ENCODE assay signal across 19 cellular contexts in genomic region chr13:33144358-33144784, GRCh38.
DNase-seq lines count a peak whose midpoint lies in the region; ATAC-seq, FAIRE-seq and TF ChIP-seq lines count a peak whose summit lies in the region.
"Had no signal": no experiment of that assay in that cellular context is flagged by ENCODE, and none has a peak within 500 bp of the region (broad histone marks: within the 10 kb centered on the region; RNA-seq: fewer than 3 reads in every experiment).

No MANE protein-coding gene starts in this region.

- H2AFZ ChIP-seq in GM12878 (ENCODE audit: control insufficient read depth, low read depth, low read length): no peak overlapping the region; the same call in 1 of the 2 replicates
- H2AFZ ChIP-seq: GM23248 had no signal

- ATAC-seq in HG03521 (IDR thresholded peaks at IDR 0.05; ENCODE audit: unreplicated experiment) (peak; percentile 45), GM12878 (peak; percentile 84), GM19324 (IDR thresholded peaks at IDR 0.05; ENCODE audit: low FRiP score, unreplicated experiment) (no peak), HG02885 (IDR thresholded peaks at IDR 0.05; ENCODE audit: poor library complexity, unreplicated experiment) (no peak)

- H3K4me2 ChIP-seq in GM12878 (ENCODE audit: control insufficient read depth, insufficient read depth): 0 out of 2 replicates have a peak overlapping the region, but pooled peaks have one; percentile 34

- 96% methylated on average over 7 of the region's 7 CpGs for WGBS in GM12878 (ENCODE audit: insufficient coverage, insufficient replicate concordance, low lambda C conversion rate, missing lambda C conversion rate)

- peaks cover 18% of the 10 kb centered on the region for H3K9me3 ChIP-seq in GM12878 (replicated peaks; ENCODE audit: control insufficient read depth, insufficient read depth, low read length)

- BruUV-seq in GM12878 (replicated peaks; lab: Mats Ljungman, UMichigan): no TSS peak

- TF ChIP-seq EP300 in GM12878 (IDR thresholded peaks at IDR 0.05; ENCODE audit: borderline replicate concordance in 1 of 2, control insufficient read depth in 1 of 2, low read depth in 2 of 2, low read length in 2 of 2): peak; percentile 70 to 75; a peak in 2 of 4 replicates

- H3K79me2 ChIP-seq in GM12878 (ENCODE audit: control insufficient read depth, insufficient read depth, low read length): peaks cover 10% of the 10 kb centered on the region

- H3K4me1 ChIP-seq in GM12878 (ENCODE audit: control insufficient read depth, insufficient read depth, low read length): peaks cover 39% of the 10 kb centered on the region

- CTCF ChIA-PET in GM12878 (lab: Yijun Ruan, JAX): interaction anchor here (1.0 to 3.3 kb wide), 8 partner anchors 35 to 75 kb away, joined by 3 to 52 read pairs (median 6); no protein-coding TSS in a partner anchor

- peak; percentile 31 for FAIRE-seq in GM18507 (lab: Jason Lieb, UNC)
- peak; percentile 35 for FAIRE-seq in GM12878 (lab: Jason Lieb, UNC)
- FAIRE-seq: G401.6, RCC 7860 had no signal

- in situ Hi-C loops in GM12878 (cut with MboI): no loop called here

- TF ChIP-seq POLR2A in GM12878 (IDR thresholded peaks at IDR 0.05; ENCODE audit: low read depth, low read length): no peak

- POLR2A ChIA-PET in GM12878 (lab: Charles Lee): interaction anchor here (0.7 to 12.2 kb wide), 4 partner anchors 34 to 99 kb away, joined by 3 to 343 read pairs (median 48); no protein-coding TSS in a partner anchor

- H3K36me3 ChIP-seq in GM06990 (ENCODE audit: control insufficient read depth, insufficient read depth, low read length) (peaks cover 2% of the 10 kb centered on the region), GM12878 (ENCODE audit: control insufficient read depth in 2 of 2, insufficient read depth in 2 of 2, low read length in 1 of 2) (peaks cover 5% of the 10 kb centered on the region in 2 experiments; a peak in 3 of 4 replicates)

- no peak for TF ChIP-seq RAD21 in GM12878 (IDR thresholded peaks at IDR 0.05; ENCODE audit: insufficient read depth, low read depth, low read length)

- H3K4me3 ChIP-seq in GM06990 (replicated peaks; ENCODE audit: low read depth, low read length) (no peak overlapping the region), GM12878 (no peak overlapping the region)
- H3K4me3 ChIP-seq: GM23248, SJCRH30 had no signal

- DNase-seq in GM06990 (ENCODE audit: extremely low read depth, insufficient read length) (peak; percentile 48), GM18507 (ENCODE audit: extremely low spot score, insufficient read length, low read depth) (no peak), GM12878 (ENCODE audit: low read depth, low spot score) (peak; percentile 90), retina (no peak), C1 segment of cervical spinal cord (lab: John Stamatoyannopoulos, UW) (no peak)
- DNase-seq: GM23248, H9, Kasumi-1, NCI-H1417 treated with DMSO at 0.1 percent for 48 hours, NCI-H187, NCI-H446, NCI-H526, OCI-M1, SJCRH30 had no signal

- TF ChIP-seq CTCF in GM06990 (IDR thresholded peaks at IDR 0.05; ENCODE audit: insufficient read depth, low read length, poor library complexity, severe bottlenecking) (no peak), GM12878 (IDR thresholded peaks at IDR 0.05 in 2 of 3, conservative IDR thresholded peaks at IDR 0.05 in 1 of 3; ENCODE audit: control insufficient read depth in 2 of 3, extremely low read depth in 1 of 3, insufficient read depth in 1 of 3, low read depth in 3 of 3, low read length in 3 of 3) (no peak)

- intact Hi-C loops in GM12878 (cut with micrococcal nuclease; ENCODE audit: unreplicated experiment): loop anchor here (1.0 kb wide), 1 partner anchor 51 kb away; no protein-coding TSS in a partner anchor

- peak overlapping the region; percentile 98 for H3K27ac ChIP-seq in GM12878 (ENCODE audit: control insufficient read depth, insufficient read depth)
- H3K27ac ChIP-seq: GM23248, SJCRH30 had no signal

- no peaks in the 10 kb centered on the region for H4K20me1 ChIP-seq in GM12878 (ENCODE audit: control insufficient read depth, insufficient read depth)

- H3K27me3 ChIP-seq in GM06990 (replicated peaks; ENCODE audit: control insufficient read depth, insufficient read depth, low read length) (no peaks in the 10 kb centered on the region), GM12878 (replicated peaks in 1 of 2; ENCODE audit: control insufficient read depth in 2 of 2, insufficient read depth in 2 of 2, low read length in 1 of 2) (no peaks in the 10 kb centered on the region)
- H3K27me3 ChIP-seq: SJCRH30 had no signal

- no peak overlapping the region for H3K9ac ChIP-seq in GM12878 (ENCODE audit: control insufficient read depth, insufficient read depth, low read length)
- H3K9ac ChIP-seq: GM23248 had no signal

- SMC1A ChIA-PET in GM12878 (lab: Charles Lee; ENCODE audit: uncharacterized antibody, unreplicated experiment): interaction anchor here (0.6 to 20.2 kb wide), 7 partner anchors 12 to 50 kb away, joined by 3 to 832 read pairs (median 3); no protein-coding TSS in a partner anchor

- RAD21 ChIA-PET in GM12878 (lab: Charles Lee; ENCODE audit: unreplicated experiment): interaction anchor here (0.7 to 9.9 kb wide), 13 partner anchors 9 to 586 kb away, joined by 3 to 231 read pairs (median 4); partner anchors contain the start of gene PDS5B

TF ChIP-seq in GM12878, 131 proteins besides CTCF, POLR2A, EP300 and RAD21 (continues in another document):
- TF ChIP-seq PAX5 (IDR thresholded peaks at IDR 0.05; ENCODE audit: borderline replicate concordance, low read depth, low read length) (peak; percentile 44; the same call in 1 of the 2 replicates), GABPA (IDR thresholded peaks at IDR 0.05; ENCODE audit: low read depth) (no peak), MLLT1 (IDR thresholded peaks at IDR 0.05) (peak; percentile 86), MYB (IDR thresholded peaks at IDR 0.05; ENCODE audit: borderline replicate concordance, low read depth, low read length) (0 out of 2 replicates have a peak, but pooled peaks have one; percentile 18), JUND (IDR thresholded peaks at IDR 0.05; ENCODE audit: low read depth, low read length) (no peak), ATF2 (IDR thresholded peaks at IDR 0.05; ENCODE audit: low read length) (peak; percentile 57; the same call in 1 of the 2 replicates), PBX3 (IDR thresholded peaks at IDR 0.05; ENCODE audit: insufficient replicate concordance, low read depth, low read length) (peak; percentile 36), ZNF207 (IDR thresholded peaks at IDR 0.05; ENCODE audit: borderline replicate concordance) (no peak), MAX (IDR thresholded peaks at IDR 0.05; ENCODE audit: low read depth, low read length) (peak; percentile 57; the same call in 1 of the 2 replicates), RFX5 (IDR thresholded peaks at IDR 0.05; ENCODE audit: low read depth, low read length) (no peak), SUPT20H (IDR thresholded peaks at IDR 0.05; ENCODE audit: borderline replicate concordance, control insufficient read depth, low read depth, low read length) (no peak), BCL11A (IDR thresholded peaks at IDR 0.05; ENCODE audit: low read depth, low read length) (peak; percentile 91)

Comparison
In these comparisons a context has a peak if more than half of its experiments do, and no peak if none do; other contexts are left out.
1. DNase-seq: peak in GM06990 (single experiment) and GM12878 (single experiment); none in GM18507 (single experiment), retina (single experiment) and C1 segment of cervical spinal cord (0 of 14).
2. ATAC-seq: peak in HG03521 (single experiment) and GM12878 (single experiment); none in GM19324 (single experiment) and HG02885 (single experiment).